In the genomic region with DNA sequence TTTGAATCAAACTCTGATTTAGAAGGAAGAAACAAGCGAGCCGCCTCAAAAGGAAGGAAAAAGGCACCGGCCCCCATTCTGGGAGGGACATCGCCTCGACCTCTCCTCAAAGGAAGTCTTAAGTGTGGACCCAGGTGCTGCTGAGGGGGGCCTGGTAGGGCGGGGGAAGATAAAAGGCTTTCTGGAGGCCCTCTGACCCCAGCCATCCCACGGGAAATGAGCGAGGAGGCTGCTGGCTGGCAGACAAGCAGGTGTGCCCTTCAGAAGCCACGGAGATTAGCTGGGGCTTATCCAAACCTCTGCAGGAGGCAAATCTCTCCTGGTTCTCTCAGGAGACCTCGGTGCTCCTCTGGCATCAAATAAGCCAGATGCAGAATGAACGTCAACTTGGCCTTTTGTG, we compare ENCODE assay signal across 1 cellular context.
TF ChIP-seq lines count a peak whose summit lies in the region.

No MANE protein-coding gene starts in this region.

TF ChIP-seq in H1, 55 proteins besides CTCF, POLR2A, EP300 and RAD21:
- 0 out of 2 replicates have a peak, but pooled peaks have one; percentile 22 for TF ChIP-seq TCF12 (IDR thresholded peaks at IDR 0.05; ENCODE audit: low read depth, low read length)
- TF ChIP-seq SIRT6 (IDR thresholded peaks at IDR 0.05; ENCODE audit: low read length), result no peak
